Comparison of ENCODE assay signal across 12 cellular contexts in the genomic region with DNA sequence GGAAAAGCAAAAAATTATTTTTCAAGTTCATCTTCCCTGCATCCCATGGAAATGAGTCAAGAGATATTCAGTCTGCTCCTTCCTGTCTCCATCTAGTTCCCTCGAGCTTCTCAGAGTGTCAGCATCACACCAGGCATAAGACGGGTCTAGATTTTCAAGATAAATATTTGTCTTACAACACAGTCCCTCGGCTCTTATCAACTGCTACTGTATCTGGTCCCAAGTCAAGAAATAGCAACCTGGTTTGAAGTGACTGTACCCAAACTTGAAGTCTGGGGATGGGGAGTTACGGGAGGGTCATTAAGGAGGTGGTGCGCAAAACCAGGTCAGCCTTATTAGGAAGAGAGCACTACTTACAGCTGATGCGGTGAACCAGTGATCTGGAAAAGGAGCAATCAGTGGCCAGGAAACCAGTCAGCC. TPM values are rescaled to one million over a fixed set of nuclear protein-coding genes. Genes with fewer than 3 reads are reported as not detected.
DNase-seq lines count a peak whose midpoint lies in the region; ATAC-seq, FAIRE-seq and TF ChIP-seq lines count a peak whose summit lies in the region.
"Had no signal": no experiment of that assay in that cellular context is flagged by ENCODE, and none has a peak within 500 bp of the region (broad histone marks: within the 10 kb centered on the region; RNA-seq: fewer than 3 reads in every experiment).

No MANE protein-coding gene starts in this region.

- no peaks in the 10 kb centered on the region for H3K9me3 ChIP-seq in left ventricle myocardium inferior (replicated peaks)
- H3K9me3 ChIP-seq in K562 (replicated peaks; ENCODE audit: control insufficient read depth, insufficient read depth, low read depth, low read length) = no peaks in the 10 kb centered on the region
- H3K9me3 ChIP-seq in iPS-20b (ENCODE audit: insufficient read depth, low read depth, low read length) = no peaks in the 10 kb centered on the region
- H3K9me3 ChIP-seq in transverse colon = no peaks in the 10 kb centered on the region
- no peaks in the 10 kb centered on the region for H3K9me3 ChIP-seq in MG63

- 41% methylated on average over 6 of the region's 6 CpGs for WGBS in K562 (ENCODE audit: insufficient coverage, low coverage, missing lambda C conversion rate)
- 58% methylated on average over 6 of the region's 6 CpGs; no CpG with 5 or more reads in 1 of the 2 donors for WGBS in transverse colon (ENCODE audit: low coverage in 1 of 2), 2 donors

- no peaks in the 10 kb centered on the region for H3K36me3 ChIP-seq in left ventricle myocardium inferior
- peaks cover 81% of the 10 kb centered on the region for H3K36me3 ChIP-seq in K562 (ENCODE audit: control insufficient read depth, insufficient read depth, low read length)
- H3K36me3 ChIP-seq in iPS-20b (ENCODE audit: insufficient read depth, low read depth, low read length) = peaks cover 23% of the 10 kb centered on the region
- no peaks in the 10 kb centered on the region for H3K36me3 ChIP-seq in transverse colon
- peaks cover 35% of the 10 kb centered on the region for H3K36me3 ChIP-seq in MG63

- peak overlapping the region; percentile 81 for H3K27ac ChIP-seq in left ventricle myocardium inferior (replicated peaks)
- H3K27ac ChIP-seq in K562 (ENCODE audit: extremely low read depth, low read depth, low read length) = peak overlapping the region; percentile 42; the same call in 2 of the 3 replicates
- H3K27ac ChIP-seq in iPS-20b (ENCODE audit: low read length) = peak overlapping the region; percentile 16
- H3K27ac ChIP-seq in transverse colon = peak overlapping the region; percentile 14 to 31 (median 21)

- H3K9me1 ChIP-seq in K562 (ENCODE audit: control insufficient read depth, insufficient read depth, low read length) = peaks cover 16% of the 10 kb centered on the region

- TF ChIP-seq EP300 in K562 (IDR thresholded peaks at IDR 0.05; ENCODE audit: low read length) (no peak), transverse colon (IDR thresholded peaks at IDR 0.05; ENCODE audit: low read depth) (no peak)

- H3K4me1 ChIP-seq in left ventricle myocardium inferior = peaks cover 94% of the 10 kb centered on the region
- H3K4me1 ChIP-seq in K562 (replicated peaks in 1 of 2; ENCODE audit: control insufficient read depth in 2 of 2, insufficient read depth in 2 of 2, low read length in 2 of 2) = peaks cover 52 to 59% of the 10 kb centered on the region in 2 experiments
- peaks cover 26% of the 10 kb centered on the region for H3K4me1 ChIP-seq in iPS-20b (ENCODE audit: insufficient read depth, low read length)
- H3K4me1 ChIP-seq in transverse colon = peaks cover 39 to 69% (median 45%) of the 10 kb centered on the region in 4 donors

- H2AFZ ChIP-seq in K562 (ENCODE audit: low read depth, low read length) = no peak overlapping the region

- H3K27me3 ChIP-seq in left ventricle myocardium inferior (ENCODE audit: low read depth) = no peaks in the 10 kb centered on the region
- H3K27me3 ChIP-seq in K562 (ENCODE audit: control insufficient read depth in 2 of 2, insufficient read depth in 2 of 2, low read length in 2 of 2) = no peaks in the 10 kb centered on the region
- no peaks in the 10 kb centered on the region for H3K27me3 ChIP-seq in iPS-20b (ENCODE audit: insufficient read depth, low read length)
- no peaks in the 10 kb centered on the region for H3K27me3 ChIP-seq in transverse colon
- H3K27me3 ChIP-seq in MG63 = no peaks in the 10 kb centered on the region

- H3K9ac ChIP-seq in K562 (ENCODE audit: insufficient read depth in 1 of 2, low read depth in 2 of 2, low read length in 2 of 2) = no peak overlapping the region
- no peak overlapping the region for H3K9ac ChIP-seq in iPS-20b (ENCODE audit: low read depth, low read length)

- TF ChIP-seq CTCF in left ventricle myocardium inferior (IDR thresholded peaks at IDR 0.05; ENCODE audit: borderline replicate concordance) (no peak), K562 (IDR thresholded peaks at IDR 0.05 in 2 of 3, conservative IDR thresholded peaks at IDR 0.05 in 1 of 3; ENCODE audit: insufficient read depth in 2 of 3, low read depth in 1 of 3, low read length in 3 of 3) (no peak), transverse colon (IDR thresholded peaks at IDR 0.05) (no peak)

- no TSS peak for BruUV-seq in K562 (replicated peaks; lab: Mats Ljungman, UMichigan)

- ATAC-seq in Right ventricle myocardium inferior (no peak), K562 (no peak), HG03521 (IDR thresholded peaks at IDR 0.05; ENCODE audit: unreplicated experiment) (no peak)

- CTCF ChIA-PET in K562 (lab: Yijun Ruan, JAX; ENCODE audit: low intra/inter-chr PET ratio) = interaction anchor here (1.1 kb wide), 1 partner anchor 57 kb away, joined by 4 read pairs; no protein-coding TSS in a partner anchor

- intact Hi-C loops in left ventricle myocardium inferior (cut with micrococcal nuclease) (no loop called here), Right ventricle myocardium inferior (cut with DNase I) (no loop called here), K562 (cut with micrococcal nuclease) (no loop called here), transverse colon (cut with DNase I; ENCODE audit: low total_unique reads) (no loop called here)

- H4K20me1 ChIP-seq in K562 (replicated peaks; ENCODE audit: control insufficient read depth, insufficient read depth, low read length) = peaks cover 55% of the 10 kb centered on the region

- DNase-seq in left ventricle myocardium inferior (no peak), Right ventricle myocardium inferior (ENCODE audit: missing footprints) (no peak), K562 (ENCODE audit: extremely low read depth in 1 of 4, low spot score in 3 of 4) (peak in 1 of 4 experiments; percentile 36), transverse colon (no peak), MG63 (no peak), NOMO-1 (lab: John Stamatoyannopoulos, UW; ENCODE audit: unreplicated experiment in 2 of 2) (no peak)
- DNase-seq: AML-193, cortex of kidney, Kasumi-1, NCI-H69 had no signal

- peak in 1 of 2 experiments; percentile 26; a peak in 2 of 4 replicates for TF ChIP-seq RAD21 in K562 (CRISPR knock-in tag; conservative IDR thresholded peaks at IDR 0.05 in 1 of 2, IDR thresholded peaks at IDR 0.05 in 1 of 2)

- H3K79me2 ChIP-seq in K562 (ENCODE audit: control insufficient read depth, insufficient read depth, low read length) = peaks cover 100% of the 10 kb centered on the region

- no peak for FAIRE-seq in K562 (lab: Jason Lieb, UNC)

- no peak overlapping the region for H3K4me3 ChIP-seq in left ventricle myocardium inferior
- H3K4me3 ChIP-seq in K562 = no peak overlapping the region
- H3K4me3 ChIP-seq in iPS-20b (ENCODE audit: low read length) = no peak overlapping the region
- H3K4me3 ChIP-seq in transverse colon = no peak overlapping the region
- H3K4me3 ChIP-seq in MG63 = no peak overlapping the region

- in situ Hi-C loops in K562 (cut with MboI) = no loop called here
- in situ Hi-C loops in transverse colon (cut with MboI; ENCODE audit: low pct_ligation_motif_present in 1 of 4, low pct_unique_long_range_greater_than_20kb in 1 of 4, low sequenced_read_pairs in 3 of 4) = no loop called here

- H3K4me2 ChIP-seq in K562 (ENCODE audit: insufficient read depth, low read length) = no peak overlapping the region

- TF ChIP-seq POLR2A in K562 (conservative IDR thresholded peaks at IDR 0.05) = no peak
- no peak for TF ChIP-seq POLR2A in transverse colon (IDR thresholded peaks at IDR 0.05)

- POLR2A ChIA-PET in K562 (lab: Yijun Ruan, JAX) = interaction anchor here (0.9 to 7.5 kb wide), 7 partner anchors 9 to 34 kb away, joined by 3 to 70 read pairs (median 6); no protein-coding TSS in a partner anchor

RNA-seq across cellular contexts. Expression of a gene that starts 29.8 kb away (rescaled TPM):
- total RNA-seq in left ventricle myocardium inferior (37.9 TPM), Right ventricle myocardium inferior (36.1 TPM), K562 (2014; rRNA removed) (51.8 and 62.6 TPM in 2 replicates), K562 (2014; rRNA removed; fragmentation: Illumina TruSeq; extraction: Trizol) (71.9 and 79.2 TPM in 2 replicates), K562 (2015; rRNA removed; fragmentation: Illumina TruSeq; extraction: Trizol) (65.3 and 67.3 TPM in 2 replicates), K562 (2021) (129 and 148 TPM in 2 replicates), transverse colon (10 to 100 TPM; 41.6 to 79.4 (median 60.7) TPM)
- 399 and 515 TPM in 2 replicates for total RNA-seq in K562 (2011; cell fraction: chromatin; rRNA removed; ENCODE audit: low replicate concordance)
- total RNA-seq in K562 (2011; cell fraction: nucleolus; rRNA removed) = 184 and 194 TPM in 2 replicates
- total RNA-seq in K562 (2011; cell fraction: nucleoplasm; rRNA removed) = 232 and 241 TPM in 2 replicates
- polyA plus RNA-seq in K562 (2011; rRNA removed) (80.8 and 95.0 TPM in 2 replicates), K562 (2014; fragmentation: Illumina TruSeq; extraction: Trizol) (97.2 and 121 TPM in 2 replicates), K562 (2014; fragmentation: Nextera tagmentation; extraction: Ambion mirVana) (10 to 100 TPM; 31.8 to 58.0 TPM), K562 (2014; rRNA removed) (63.9 and 79.5 TPM in 2 replicates)
- polyA plus RNA-seq in K562 (2011; cell fraction: cytosol; rRNA removed) = 42.9 and 46.7 TPM in 2 replicates
- polyA plus RNA-seq in K562 (2011; cell fraction: nucleus; rRNA removed) = 147 and 184 TPM in 2 replicates
- 48.4 and 62.9 TPM in 2 replicates for polyA plus RNA-seq in K562 (2012)
- polyA minus RNA-seq in K562 (2011; rRNA and poly(A)+ RNA removed) = 140 and 160 TPM in 2 replicates
- 71.6 and 73.2 TPM in 2 replicates for polyA minus RNA-seq in K562 (2011; cell fraction: cytosol; rRNA and poly(A)+ RNA removed)
- polyA minus RNA-seq in K562 (2011; cell fraction: nucleus; rRNA and poly(A)+ RNA removed) = 125 and 198 TPM in 2 replicates
- 10.2 and 14.1 TPM in 2 replicates for total RNA-seq in MG63 (2014; rRNA removed; shearing (Covaris generic); ENCODE audit: low replicate concordance)

Comparison
In these comparisons a context has a peak if more than half of its experiments do, and no peak if none do; other contexts are left out.
1. H3K27ac ChIP-seq: peak in every context shown above with its lines; median percentile 81 in left ventricle myocardium inferior; 42 in K562; 21 in transverse colon; 16 in iPS-20b.